15 cellular contexts compared by ENCODE assay signal in genomic region chr3:39295184-39295775, GRCh38. TPM values are rescaled to one million over a fixed set of nuclear protein-coding genes. Genes with fewer than 3 reads are reported as not detected.
DNase-seq lines count a peak whose midpoint lies in the region; ATAC-seq and TF ChIP-seq lines count a peak whose summit lies in the region.
"Had no signal": no experiment of that assay in that cellular context is flagged by ENCODE, and none has a peak within 500 bp of the region (broad histone marks: within the 10 kb centered on the region; RNA-seq: fewer than 3 reads in every experiment).

No MANE protein-coding gene starts in this region.

- TF ChIP-seq CTCF in GM13976 (IDR thresholded peaks at IDR 0.05; ENCODE audit: borderline replicate concordance, control extremely low read depth, extremely low read depth, insufficient read depth, missing control alignments) = no peak

- H3K27me3 Mint-ChIP-seq in T-helper 17 cell = peaks cover 4% of the 10 kb centered on the region

- H3K4me1 Mint-ChIP-seq in T-helper 17 cell = peaks cover 8% of the 10 kb centered on the region
- H3K4me1 Mint-ChIP-seq: WTC11 had no signal

- no peak overlapping the region for H3K4me3 Mint-ChIP-seq in T-helper 17 cell
- H3K4me3 Mint-ChIP-seq: WTC11 had no signal

- no peak overlapping the region for H3K27ac Mint-ChIP-seq in T-helper 17 cell
- H3K27ac Mint-ChIP-seq: WTC11 had no signal

- H3K36me3 ChIP-seq in KOPT-K1 (ENCODE audit: insufficient read depth, low read length) = no peaks in the 10 kb centered on the region
- H3K36me3 ChIP-seq: thoracic aorta had no signal

- H3K9me3 ChIP-seq in KOPT-K1 (ENCODE audit: insufficient read depth, low read length, poor library complexity, severe bottlenecking) (peaks cover 30% of the 10 kb centered on the region), T-helper 17 cell (ENCODE audit: control insufficient read depth, low read length, poor library complexity, severe bottlenecking) (no peaks in the 10 kb centered on the region)

- ATAC-seq in GM19324 (IDR thresholded peaks at IDR 0.05; ENCODE audit: low FRiP score, unreplicated experiment) (peak; percentile 47), HG02852 (IDR thresholded peaks at IDR 0.05; ENCODE audit: unreplicated experiment) (peak; percentile 84), T-helper 17 cell (no peak)
- ATAC-seq: mucosa of descending colon, WTC11 had no signal

- H3K36me3 Mint-ChIP-seq in T-helper 17 cell (ENCODE audit: low read depth) = peaks cover 2% of the 10 kb centered on the region
- H3K36me3 Mint-ChIP-seq: WTC11 had no signal

- in situ Hi-C loops in GM13976 (cut with MboI; ENCODE audit: low sequenced_read_pairs, unreplicated experiment) = no loop called here

- H3K27ac ChIP-seq in KOPT-K1 (ENCODE audit: low read depth, low read length, poor library complexity, severe bottlenecking) = peak overlapping the region; percentile 53
- H3K27ac ChIP-seq: thoracic aorta had no signal

- DNase-seq in GM13976 (ENCODE audit: low spot score) = peak; percentile 73
- no peak for DNase-seq in NCI-H524 (lab: John Stamatoyannopoulos, UW)
- no peak for DNase-seq in ureter (ENCODE audit: low spot score)
- DNase-seq in T-helper 9 cell = no peak
- no peak for DNase-seq in T-helper 17 cell
- DNase-seq: COR-L47, mucosa of descending colon, NCI-H1436 treated with DMSO at 0.1 percent for 48 hours had no signal

RNA-seq across cellular contexts. Expression of gene CX3CR1, which starts 15.4 kb away (rescaled TPM):
- total RNA-seq in ureter (1.5 TPM), T-helper 17 cell (1 to 10 TPM in 1 of 2 donors, under 1 TPM in 1; 0.65 to 3.1 TPM)
- total RNA-seq: bronchial epithelial cell had no signal

RNA-seq across cellular contexts. Expression of gene CCR8, which starts 34.2 kb away (rescaled TPM):
- total RNA-seq in ureter (not detected), T-helper 17 cell (1 to 10 TPM; 2.5 to 9.0 TPM)
- total RNA-seq: bronchial epithelial cell, OCI-LY7, thoracic aorta had no signal
